ENCODE assay signal across 15 cellular contexts in genomic region chr12:129119537-129119936, GRCh38.
"Had no signal": no experiment of that assay in that cellular context is flagged by ENCODE, and none has a peak within 500 bp of the region (broad histone marks: within the 10 kb centered on the region; RNA-seq: fewer than 3 reads in every experiment).

No MANE protein-coding gene starts in this region.

- DNase-seq: activated CD4-positive, alpha-beta memory T cell treated with anti-CD3 and anti-CD28 coated beads for 36 hours; activated gamma-delta T cell; activated T-cell treated with anti-CD3 and anti-CD28 coated beads, Interleukin-2, amount 50 U/mL, for 48 hours; islet precursor cell; left ventricle myocardium inferior; mesenchymal stem cell; stomach; T1000; uterus had no signal

- H3K4me1 ChIP-seq: breast epithelium, left ventricle myocardium inferior, parathyroid adenoma, stomach, uterus had no signal

- H3K36me3 ChIP-seq: breast epithelium, left ventricle myocardium inferior, stomach, thoracic aorta, uterus had no signal

- H3K4me3 ChIP-seq: breast epithelium, left ventricle myocardium inferior, skin epidermis, stomach, thoracic aorta, uterus had no signal

- H3K9me3 Mint-ChIP-seq: activated CD4-positive, alpha-beta memory T cell treated with anti-CD3 and anti-CD28 coated beads for 36 hours had no signal

- H3K36me3 Mint-ChIP-seq: activated CD4-positive, alpha-beta memory T cell treated with anti-CD3 and anti-CD28 coated beads for 36 hours; activated naive CD8-positive, alpha-beta T cell had no signal

- H3K27me3 ChIP-seq: breast epithelium, stomach, uterus had no signal

- H3K4me3 Mint-ChIP-seq: activated CD4-positive, alpha-beta memory T cell treated with anti-CD3 and anti-CD28 coated beads for 36 hours; activated naive CD8-positive, alpha-beta T cell had no signal

- H3K27ac ChIP-seq: breast epithelium, left ventricle myocardium inferior, parathyroid adenoma, skin epidermis, stomach, thoracic aorta, uterus, VCaP had no signal

- H3K27me3 Mint-ChIP-seq: activated CD4-positive, alpha-beta memory T cell treated with anti-CD3 and anti-CD28 coated beads for 36 hours had no signal

- H3K9me3 ChIP-seq: breast epithelium, left ventricle myocardium inferior, thoracic aorta, uterus had no signal

- H3K27ac Mint-ChIP-seq: activated CD4-positive, alpha-beta memory T cell treated with anti-CD3 and anti-CD28 coated beads for 36 hours; activated naive CD8-positive, alpha-beta T cell had no signal
